Comparison of ENCODE assay signal across 8 cellular contexts in genomic region chr1:39575191-39576015, GRCh38. TPM values are rescaled to one million over a fixed set of nuclear protein-coding genes. Genes with fewer than 3 reads are reported as not detected.
DNase-seq lines count a peak whose midpoint lies in the region; ATAC-seq, FAIRE-seq and TF ChIP-seq lines count a peak whose summit lies in the region.

No MANE protein-coding gene starts in this region.

- H3K27me3 Mint-ChIP-seq in T-helper 17 cell (no peaks in the 10 kb centered on the region), astrocyte (ENCODE audit: low read depth, unreplicated experiment) (no peaks in the 10 kb centered on the region)

- H3K4me1 Mint-ChIP-seq in T-helper 17 cell (peaks cover 34% of the 10 kb centered on the region), astrocyte (ENCODE audit: low read depth, unreplicated experiment) (peaks cover 28% of the 10 kb centered on the region)

- H3K36me3 ChIP-seq in ES-I3 (ENCODE audit: insufficient read depth, low read length) = peaks cover 28% of the 10 kb centered on the region
- peaks cover 27% of the 10 kb centered on the region for H3K36me3 ChIP-seq in astrocyte (ENCODE audit: insufficient read depth, low read length)
- H3K36me3 ChIP-seq in hepatocyte (replicated peaks; ENCODE audit: insufficient read depth, low read depth) = no peaks in the 10 kb centered on the region

- TF ChIP-seq CTCF in HL-60 (IDR thresholded peaks at IDR 0.05; ENCODE audit: insufficient read depth, low read length) (no peak), astrocyte (IDR thresholded peaks at IDR 0.05; ENCODE audit: insufficient read depth, low read depth, low read length) (no peak), hepatocyte (IDR thresholded peaks at IDR 0.05; ENCODE audit: poor library complexity) (no peak)

- 3% methylated on average over 40 of the region's 48 CpGs for WGBS in hepatocyte (ENCODE audit: low lambda C conversion rate, missing lambda C conversion rate)

- H2AFZ ChIP-seq in astrocyte (ENCODE audit: low read depth, low read length) = peak overlapping the region; percentile 16
- no peak overlapping the region for H2AFZ ChIP-seq in hepatocyte

- H3K9me2 ChIP-seq in hepatocyte (replicated peaks; ENCODE audit: insufficient read depth) = no peaks in the 10 kb centered on the region

- peak overlapping the region; percentile 91 for H3K9ac ChIP-seq in ES-I3 (ENCODE audit: low read depth, low read length)
- peak overlapping the region; percentile 91 for H3K9ac ChIP-seq in astrocyte (ENCODE audit: low read length)

- H3K4me3 Mint-ChIP-seq in T-helper 17 cell (peak overlapping the region; percentile 92), astrocyte (ENCODE audit: unreplicated experiment) (peak overlapping the region; percentile 95)

- peak overlapping the region; percentile 88 for H3K27ac Mint-ChIP-seq in T-helper 17 cell
- H3K27ac Mint-ChIP-seq in astrocyte (ENCODE audit: unreplicated experiment) = peak overlapping the region; percentile 35

- no peak for FAIRE-seq in astrocyte (lab: Jason Lieb, UNC)

- peak overlapping the region; percentile 97 for H3K4me2 ChIP-seq in astrocyte (ENCODE audit: low read length)
- peak overlapping the region; percentile 98 for H3K4me2 ChIP-seq in hepatocyte

- DNase-seq in HL-60 (ENCODE audit: low read depth in 1 of 2, low spot score in 1 of 2) (peak in 1 of 2 experiments; percentile 25), T-helper 17 cell (peak; percentile 21 to 28 (median 25)), astrocyte (ENCODE audit: low read depth) (peak; percentile 64), hepatocyte (ENCODE audit: low spot score) (peak; percentile 69), renal cortical epithelial cell (ENCODE audit: low read depth) (peak; percentile 23), NCI-H187 treated with DMSO at 0.1 percent for 48 hours (lab: John Stamatoyannopoulos, UW) (no peak)

- H3K36me3 Mint-ChIP-seq in T-helper 17 cell (ENCODE audit: low read depth) = no peaks in the 10 kb centered on the region
- peaks cover 20% of the 10 kb centered on the region for H3K36me3 Mint-ChIP-seq in astrocyte (ENCODE audit: low read depth, unreplicated experiment)

- peaks cover 53% of the 10 kb centered on the region for H4K20me1 ChIP-seq in astrocyte (ENCODE audit: insufficient read depth, low read length)
- peaks cover 57% of the 10 kb centered on the region for H4K20me1 ChIP-seq in hepatocyte (ENCODE audit: insufficient read depth, poor library complexity, severe bottlenecking)

- H3K4me3 ChIP-seq in HL-60 (replicated peaks; ENCODE audit: insufficient read depth, low read length) = peak overlapping the region; percentile 87
- H3K4me3 ChIP-seq in astrocyte (ENCODE audit: insufficient read depth, low read depth, low read length) = peak overlapping the region; percentile 72
- H3K4me3 ChIP-seq in hepatocyte = peak overlapping the region; percentile 66

- no peaks in the 10 kb centered on the region for H3K9me3 ChIP-seq in ES-I3 (ENCODE audit: control insufficient read depth, insufficient read depth, low read length)
- no peaks in the 10 kb centered on the region for H3K9me3 ChIP-seq in T-helper 17 cell (ENCODE audit: control insufficient read depth, low read length, poor library complexity, severe bottlenecking)
- H3K9me3 ChIP-seq in astrocyte (ENCODE audit: insufficient read depth, low read depth, low read length) = no peaks in the 10 kb centered on the region
- H3K9me3 ChIP-seq in hepatocyte (ENCODE audit: low read depth) = no peaks in the 10 kb centered on the region

- H3K27me3 ChIP-seq in HL-60 (ENCODE audit: insufficient read depth, poor library complexity, severe bottlenecking) = no peaks in the 10 kb centered on the region
- H3K27me3 ChIP-seq in astrocyte (ENCODE audit: insufficient read depth, low read length) = no peaks in the 10 kb centered on the region
- H3K27me3 ChIP-seq in hepatocyte = no peaks in the 10 kb centered on the region

- peak; percentile 59 for ATAC-seq in T-helper 17 cell
- ATAC-seq in GM18858 (IDR thresholded peaks at IDR 0.05; ENCODE audit: unreplicated experiment) = no peak

- H3K27ac ChIP-seq in HL-60 (replicated peaks) = peak overlapping the region; percentile 83
- H3K27ac ChIP-seq in astrocyte (ENCODE audit: low read depth, low read length) = peak overlapping the region; percentile 69
- peak overlapping the region; percentile 83 for H3K27ac ChIP-seq in hepatocyte

- H3K4me1 ChIP-seq in ES-I3 (ENCODE audit: insufficient read depth, low read length) = peaks cover 15% of the 10 kb centered on the region; the same call in 1 of the 2 replicates
- H3K4me1 ChIP-seq in astrocyte (ENCODE audit: insufficient read depth, low read length) = peaks cover 26% of the 10 kb centered on the region
- peaks cover 23% of the 10 kb centered on the region for H3K4me1 ChIP-seq in hepatocyte (ENCODE audit: insufficient read depth)

- peaks cover 62% of the 10 kb centered on the region for H3K79me2 ChIP-seq in astrocyte (ENCODE audit: insufficient read depth, low read length)
- peaks cover 62% of the 10 kb centered on the region for H3K79me2 ChIP-seq in hepatocyte

- H3K9me3 Mint-ChIP-seq in astrocyte (ENCODE audit: unreplicated experiment) = no peaks in the 10 kb centered on the region

RNA-seq across cellular contexts. Expression of gene PABPC4, which starts 1.2 kb away (rescaled TPM):
- total RNA-seq in T-helper 17 cell (100 to 1,000 TPM; 292 to 332 TPM), astrocyte (240 and 245 TPM in 2 replicates), hepatocyte (100 and 130 TPM in 2 replicates), renal cortical epithelial cell (131 and 248 TPM in 2 replicates)
- 71.5 and 82.3 TPM in 2 replicates for polyA plus RNA-seq in hepatocyte
